1 cellular context compared by ENCODE assay signal in genomic region chr10:65346466-65346865, GRCh38.
TF ChIP-seq lines count a peak whose summit lies in the region.

No MANE protein-coding gene starts in this region.

TF ChIP-seq in H1, 55 proteins besides CTCF, POLR2A, EP300 and RAD21 (continued from another document):
- TF ChIP-seq, protein P1, sequence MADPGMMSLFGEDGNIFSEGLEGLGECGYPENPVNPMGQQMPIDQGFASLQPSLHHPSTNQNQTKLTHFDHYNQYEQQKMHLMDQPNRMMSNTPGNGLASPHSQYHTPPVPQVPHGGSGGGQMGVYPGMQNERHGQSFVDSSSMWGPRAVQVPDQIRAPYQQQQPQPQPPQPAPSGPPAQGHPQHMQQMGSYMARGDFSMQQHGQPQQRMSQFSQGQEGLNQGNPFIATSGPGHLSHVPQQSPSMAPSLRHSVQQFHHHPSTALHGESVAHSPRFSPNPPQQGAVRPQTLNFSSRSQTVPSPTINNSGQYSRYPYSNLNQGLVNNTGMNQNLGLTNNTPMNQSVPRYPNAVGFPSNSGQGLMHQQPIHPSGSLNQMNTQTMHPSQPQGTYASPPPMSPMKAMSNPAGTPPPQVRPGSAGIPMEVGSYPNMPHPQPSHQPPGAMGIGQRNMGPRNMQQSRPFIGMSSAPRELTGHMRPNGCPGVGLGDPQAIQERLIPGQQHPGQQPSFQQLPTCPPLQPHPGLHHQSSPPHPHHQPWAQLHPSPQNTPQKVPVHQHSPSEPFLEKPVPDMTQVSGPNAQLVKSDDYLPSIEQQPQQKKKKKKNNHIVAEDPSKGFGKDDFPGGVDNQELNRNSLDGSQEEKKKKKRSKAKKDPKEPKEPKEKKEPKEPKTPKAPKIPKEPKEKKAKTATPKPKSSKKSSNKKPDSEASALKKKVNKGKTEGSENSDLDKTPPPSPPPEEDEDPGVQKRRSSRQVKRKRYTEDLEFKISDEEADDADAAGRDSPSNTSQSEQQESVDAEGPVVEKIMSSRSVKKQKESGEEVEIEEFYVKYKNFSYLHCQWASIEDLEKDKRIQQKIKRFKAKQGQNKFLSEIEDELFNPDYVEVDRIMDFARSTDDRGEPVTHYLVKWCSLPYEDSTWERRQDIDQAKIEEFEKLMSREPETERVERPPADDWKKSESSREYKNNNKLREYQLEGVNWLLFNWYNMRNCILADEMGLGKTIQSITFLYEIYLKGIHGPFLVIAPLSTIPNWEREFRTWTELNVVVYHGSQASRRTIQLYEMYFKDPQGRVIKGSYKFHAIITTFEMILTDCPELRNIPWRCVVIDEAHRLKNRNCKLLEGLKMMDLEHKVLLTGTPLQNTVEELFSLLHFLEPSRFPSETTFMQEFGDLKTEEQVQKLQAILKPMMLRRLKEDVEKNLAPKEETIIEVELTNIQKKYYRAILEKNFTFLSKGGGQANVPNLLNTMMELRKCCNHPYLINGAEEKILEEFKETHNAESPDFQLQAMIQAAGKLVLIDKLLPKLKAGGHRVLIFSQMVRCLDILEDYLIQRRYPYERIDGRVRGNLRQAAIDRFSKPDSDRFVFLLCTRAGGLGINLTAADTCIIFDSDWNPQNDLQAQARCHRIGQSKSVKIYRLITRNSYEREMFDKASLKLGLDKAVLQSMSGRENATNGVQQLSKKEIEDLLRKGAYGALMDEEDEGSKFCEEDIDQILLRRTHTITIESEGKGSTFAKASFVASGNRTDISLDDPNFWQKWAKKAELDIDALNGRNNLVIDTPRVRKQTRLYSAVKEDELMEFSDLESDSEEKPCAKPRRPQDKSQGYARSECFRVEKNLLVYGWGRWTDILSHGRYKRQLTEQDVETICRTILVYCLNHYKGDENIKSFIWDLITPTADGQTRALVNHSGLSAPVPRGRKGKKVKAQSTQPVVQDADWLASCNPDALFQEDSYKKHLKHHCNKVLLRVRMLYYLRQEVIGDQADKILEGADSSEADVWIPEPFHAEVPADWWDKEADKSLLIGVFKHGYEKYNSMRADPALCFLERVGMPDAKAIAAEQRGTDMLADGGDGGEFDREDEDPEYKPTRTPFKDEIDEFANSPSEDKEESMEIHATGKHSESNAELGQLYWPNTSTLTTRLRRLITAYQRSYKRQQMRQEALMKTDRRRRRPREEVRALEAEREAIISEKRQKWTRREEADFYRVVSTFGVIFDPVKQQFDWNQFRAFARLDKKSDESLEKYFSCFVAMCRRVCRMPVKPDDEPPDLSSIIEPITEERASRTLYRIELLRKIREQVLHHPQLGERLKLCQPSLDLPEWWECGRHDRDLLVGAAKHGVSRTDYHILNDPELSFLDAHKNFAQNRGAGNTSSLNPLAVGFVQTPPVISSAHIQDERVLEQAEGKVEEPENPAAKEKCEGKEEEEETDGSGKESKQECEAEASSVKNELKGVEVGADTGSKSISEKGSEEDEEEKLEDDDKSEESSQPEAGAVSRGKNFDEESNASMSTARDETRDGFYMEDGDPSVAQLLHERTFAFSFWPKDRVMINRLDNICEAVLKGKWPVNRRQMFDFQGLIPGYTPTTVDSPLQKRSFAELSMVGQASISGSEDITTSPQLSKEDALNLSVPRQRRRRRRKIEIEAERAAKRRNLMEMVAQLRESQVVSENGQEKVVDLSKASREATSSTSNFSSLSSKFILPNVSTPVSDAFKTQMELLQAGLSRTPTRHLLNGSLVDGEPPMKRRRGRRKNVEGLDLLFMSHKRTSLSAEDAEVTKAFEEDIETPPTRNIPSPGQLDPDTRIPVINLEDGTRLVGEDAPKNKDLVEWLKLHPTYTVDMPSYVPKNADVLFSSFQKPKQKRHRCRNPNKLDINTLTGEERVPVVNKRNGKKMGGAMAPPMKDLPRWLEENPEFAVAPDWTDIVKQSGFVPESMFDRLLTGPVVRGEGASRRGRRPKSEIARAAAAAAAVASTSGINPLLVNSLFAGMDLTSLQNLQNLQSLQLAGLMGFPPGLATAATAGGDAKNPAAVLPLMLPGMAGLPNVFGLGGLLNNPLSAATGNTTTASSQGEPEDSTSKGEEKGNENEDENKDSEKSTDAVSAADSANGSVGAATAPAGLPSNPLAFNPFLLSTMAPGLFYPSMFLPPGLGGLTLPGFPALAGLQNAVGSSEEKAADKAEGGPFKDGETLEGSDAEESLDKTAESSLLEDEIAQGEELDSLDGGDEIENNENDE (IDR thresholded peaks at IDR 0.05; ENCODE audit: insufficient replicate concordance, low read length), result no peak
- TF ChIP-seq NANOG (IDR thresholded peaks at IDR 0.05; ENCODE audit: insufficient read depth, low read depth, low read length, poor library complexity, severe bottlenecking) (no peak), TAF1 (IDR thresholded peaks at IDR 0.05; ENCODE audit: low read depth, low read length) (no peak), KDM4A (IDR thresholded peaks at IDR 0.05; ENCODE audit: low read depth, low read length, severe bottlenecking) (no peak), USF2 (IDR thresholded peaks at IDR 0.05; ENCODE audit: low read length) (no peak), PHF8 (conservative IDR thresholded peaks at IDR 0.05; ENCODE audit: low read depth, low read length) (no peak), RBBP5 (IDR thresholded peaks at IDR 0.05; ENCODE audit: borderline replicate concordance, low read depth, low read length) (no peak), BACH1 (IDR thresholded peaks at IDR 0.05; ENCODE audit: low read length) (no peak), EGR1 (IDR thresholded peaks at IDR 0.05; ENCODE audit: borderline replicate concordance, low read depth, low read length) (no peak), SAP30 (IDR thresholded peaks at IDR 0.05; ENCODE audit: insufficient read depth, insufficient replicate concordance, low read length) (no peak), KDM1A (IDR thresholded peaks at IDR 0.05; ENCODE audit: borderline replicate concordance, low read length) (no peak), ASH2L (IDR thresholded peaks at IDR 0.05; ENCODE audit: low read length) (no peak), KDM5A (IDR thresholded peaks at IDR 0.05; ENCODE audit: low read length) (no peak)
